1 cellular context compared by ENCODE assay signal in genomic region chr6:37624121-37624520, GRCh38.
A peak's percentile ranks its signal among the peaks of the same experiment; 100 is the strongest.
TF ChIP-seq lines count a peak whose summit lies in the region.

No MANE protein-coding gene starts in this region.

TF ChIP-seq in K562, 482 proteins besides CTCF, POLR2A, EP300 and RAD21:
- TF ChIP-seq SMARCA5 (IDR thresholded peaks at IDR 0.05) (no peak), SP1 (CRISPR knock-in tag; IDR thresholded peaks at IDR 0.05) (no peak), SRSF7 (optimal IDR thresholded peaks at IDR 0.05; ENCODE audit: low read depth, low read length) (no peak), TAL1 (IDR thresholded peaks at IDR 0.05) (no peak), ZNF121 (CRISPR knock-in tag; conservative IDR thresholded peaks at IDR 0.05) (no peak), CEBPZ (IDR thresholded peaks at IDR 0.05; ENCODE audit: borderline replicate concordance, low read depth, low read length) (no peak), RFX1 (IDR thresholded peaks at IDR 0.05) (peak; percentile 59), NFIC (IDR thresholded peaks at IDR 0.05) (peak; percentile 52; the same call in 1 of the 2 replicates)
